In genomic region chrX:123339201-123339905, GRCh38 we compare ENCODE assay signal across 14 cellular contexts.
DNase-seq lines count a peak whose midpoint lies in the region; ATAC-seq and TF ChIP-seq lines count a peak whose summit lies in the region.
"Had no signal": no experiment of that assay in that cellular context is flagged by ENCODE, and none has a peak within 500 bp of the region (broad histone marks: within the 10 kb centered on the region; RNA-seq: fewer than 3 reads in every experiment).

No MANE protein-coding gene starts in this region.

- H3K4me1 ChIP-seq in A673 (ENCODE audit: insufficient read depth, low read length, poor library complexity, severe bottlenecking), result no peaks in the 10 kb centered on the region
- H3K4me1 ChIP-seq: BE2C, colonic mucosa had no signal

- CTCF ChIA-PET in A673 (lab: Charles Lee), result no interaction called here

- H3K36me3 ChIP-seq in A673 (ENCODE audit: insufficient read depth, low read length, poor library complexity, severe bottlenecking), result no peaks in the 10 kb centered on the region
- H3K36me3 ChIP-seq: BE2C, colonic mucosa had no signal

- intact Hi-C loops in A673 (cut with micrococcal nuclease; ENCODE audit: unreplicated experiment), result no loop called here

- BruUV-seq in A673 (replicated peaks; lab: Mats Ljungman, UMichigan), result no TSS peak

- no peaks in the 10 kb centered on the region for H3K9me3 ChIP-seq in A673 (ENCODE audit: low read depth, low read length, poor library complexity, severe bottlenecking)
- H3K9me3 ChIP-seq: BE2C, colonic mucosa had no signal

- POLR2A ChIA-PET in A673 (lab: Charles Lee; ENCODE audit: low non-redundant PET), result no interaction called here

- peak; percentile 56 for ATAC-seq in GM21360 (IDR thresholded peaks at IDR 0.05; ENCODE audit: unreplicated experiment)
- peak; percentile 74 for ATAC-seq in HG03442 (IDR thresholded peaks at IDR 0.05; ENCODE audit: unreplicated experiment)
- ATAC-seq: left colon; natural killer cell treated with Interleukin-12 subunit alpha and Interleukin-12 subunit beta and Interleukin-15 and Interleukin-18, amount 100 ng/mL, for 72 hours had no signal

- H3K27ac ChIP-seq in A673 (ENCODE audit: low read depth, low read length, poor library complexity, severe bottlenecking), result no peak overlapping the region
- H3K27ac ChIP-seq: colonic mucosa had no signal

- no peaks in the 10 kb centered on the region for H3K27me3 ChIP-seq in A673 (replicated peaks; ENCODE audit: insufficient read depth, low read depth, low read length, poor library complexity)
- H3K27me3 ChIP-seq: BE2C, colonic mucosa had no signal

- TF ChIP-seq CTCF in AG10803 (conservative IDR thresholded peaks at IDR 0.05; ENCODE audit: low read length), result no peak
- TF ChIP-seq CTCF in fibroblast of mammary gland (conservative IDR thresholded peaks at IDR 0.05; ENCODE audit: control insufficient read depth, insufficient read depth, low read depth, low read length), result no peak
- no peak for TF ChIP-seq CTCF in A673 (conservative IDR thresholded peaks at IDR 0.05; ENCODE audit: low read depth, low read length)

- no peak overlapping the region for H3K4me3 ChIP-seq in AG10803 (ENCODE audit: low read length)
- no peak overlapping the region for H3K4me3 ChIP-seq in fibroblast of mammary gland (ENCODE audit: control insufficient read depth, low read depth, low read length)
- H3K4me3 ChIP-seq in A673 (ENCODE audit: low read depth, low read length, poor library complexity, severe bottlenecking), result no peak overlapping the region
- H3K4me3 ChIP-seq: colonic mucosa had no signal

- DNase-seq in AG10803 (ENCODE audit: low read depth) (peak; percentile 80), fibroblast of mammary gland (ENCODE audit: low read depth) (peak; percentile 88), A673 (ENCODE audit: low spot score) (no peak), middle frontal gyrus (ENCODE audit: extremely low spot score, low spot score) (no peak), NCI-H2227 treated with DMSO at 0.1 percent for 48 hours (lab: John Stamatoyannopoulos, UW) (no peak), NCI-H1092 (lab: John Stamatoyannopoulos, UW) (no peak)
- DNase-seq: activated CD4-positive, alpha-beta T cell treated with anti-CD3 and anti-CD28 coated beads, Interleukin-2, amount 50 U/mL, for 48 hours; BE2C; colonic mucosa; left colon; NCI-H1930 had no signal

Comparison
In these comparisons a context has a peak if more than half of its experiments do, and no peak if none do; other contexts are left out.
1. DNase-seq: peak in AG10803 (single experiment) and fibroblast of mammary gland (single experiment); none in A673 (single experiment), middle frontal gyrus (single experiment), NCI-H2227 treated with DMSO at 0.1 percent for 48 hours (single experiment) and NCI-H1092 (single experiment).